8 cellular contexts compared by ENCODE assay signal in the genomic region with DNA sequence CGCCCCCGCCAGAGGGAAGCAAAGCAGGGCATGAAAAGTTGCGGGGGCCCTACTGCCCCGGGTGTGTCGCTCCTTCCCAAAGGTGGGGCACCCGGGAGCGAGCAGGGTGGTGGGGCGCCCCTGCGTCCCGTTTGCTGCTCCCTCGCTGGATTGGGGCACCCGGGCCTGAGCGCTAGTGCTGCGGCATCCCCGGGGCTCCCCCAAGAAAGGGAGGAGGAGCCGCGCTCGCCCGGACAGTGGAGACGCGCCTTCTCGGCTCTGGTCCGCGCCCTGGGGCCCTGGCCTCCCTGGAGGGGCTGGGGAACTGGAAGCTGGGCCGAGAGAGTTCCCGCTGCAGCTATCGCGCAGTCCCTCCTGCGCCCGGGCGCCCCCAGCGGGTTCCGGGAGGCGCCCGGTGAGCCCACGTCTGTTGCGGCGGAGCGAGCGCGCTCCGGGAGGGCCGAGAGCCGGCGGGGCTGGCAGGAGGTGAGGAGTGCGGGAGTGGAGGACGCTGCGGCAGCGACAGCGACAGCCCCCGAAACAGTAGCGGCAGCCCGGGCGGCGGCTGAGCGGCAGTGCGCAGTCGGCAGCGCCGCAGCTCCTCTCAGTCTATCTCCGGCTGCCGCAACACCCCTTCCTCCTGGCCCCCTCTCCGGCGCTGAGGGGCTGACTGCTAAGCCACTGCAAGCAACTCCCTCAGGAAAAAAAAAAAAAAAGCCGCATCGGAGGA. TPM values are rescaled to one million over a fixed set of nuclear protein-coding genes. Genes with fewer than 3 reads are reported as not detected.
DNase-seq lines count a peak whose midpoint lies in the region; ATAC-seq and TF ChIP-seq lines count a peak whose summit lies in the region.

No MANE protein-coding gene starts in this region.

- under 1% methylated on average over 64 of the region's 66 CpGs for WGBS in right cardiac atrium
- WGBS in prostate gland, result under 1% methylated on average over 52 of the region's 66 CpGs

- H3K36me3 ChIP-seq in MG63 (peaks cover 39% of the 10 kb centered on the region), prostate gland (no peaks in the 10 kb centered on the region)

- intact Hi-C loops in right cardiac atrium (cut with DNase I) (no loop called here), prostate gland (cut with DNase I) (no loop called here)

- peak in 1 of 4 experiments; percentile 5 for TF ChIP-seq CTCF in prostate gland (IDR thresholded peaks at IDR 0.05)

- no peaks in the 10 kb centered on the region for H3K9me3 ChIP-seq in MG63
- no peaks in the 10 kb centered on the region for H3K9me3 ChIP-seq in right cardiac atrium (ENCODE audit: control insufficient read depth, low read length)
- no peaks in the 10 kb centered on the region for H3K9me3 ChIP-seq in prostate gland

- TF ChIP-seq POLR2A in prostate gland (IDR thresholded peaks at IDR 0.05), result no peak

- ATAC-seq in right cardiac atrium (peak; percentile 82 to 90), HG03159 (IDR thresholded peaks at IDR 0.05; ENCODE audit: unreplicated experiment) (no peak)

- H3K4me1 ChIP-seq in right cardiac atrium (ENCODE audit: control insufficient read depth, insufficient read depth, low read length) (no peaks in the 10 kb centered on the region), prostate gland (replicated peaks) (no peaks in the 10 kb centered on the region)

- peak overlapping the region; percentile 70 for H3K4me3 ChIP-seq in MG63
- H3K4me3 ChIP-seq in right cardiac atrium (ENCODE audit: low read length), result peak overlapping the region; percentile 75
- peak overlapping the region; percentile 45 for H3K4me3 ChIP-seq in prostate gland

- H3K27ac ChIP-seq in right cardiac atrium (ENCODE audit: low read length) (peak overlapping the region; percentile 39), prostate gland (peak overlapping the region; percentile 50 to 71)

- H3K27me3 ChIP-seq in MG63, result no peaks in the 10 kb centered on the region
- no peaks in the 10 kb centered on the region for H3K27me3 ChIP-seq in right cardiac atrium (ENCODE audit: control insufficient read depth, insufficient read depth)
- H3K27me3 ChIP-seq in prostate gland (replicated peaks; ENCODE audit: insufficient read depth), result peaks cover 4% of the 10 kb centered on the region

- DNase-seq in NOMO-1 (lab: John Stamatoyannopoulos, UW; ENCODE audit: unreplicated experiment in 2 of 2), result peak; percentile 21 to 27
- no peak for DNase-seq in NOMO-1 treated with DMSO at 0.1 percent for 48 hours (lab: John Stamatoyannopoulos, UW; ENCODE audit: unreplicated experiment)
- peak; percentile 77 for DNase-seq in MG63
- peak; percentile 28 for DNase-seq in amniotic epithelial cell (ENCODE audit: low read depth)
- DNase-seq in right cardiac atrium, result peak; percentile 54 to 79 (median 75)
- DNase-seq in prostate gland (ENCODE audit: low spot score), result no peak
- no peak for DNase-seq in activated effector memory CD4-positive, alpha-beta T cell treated with anti-CD3 and anti-CD28 coated beads, Interleukin-2, amount 50 U/mL, for 16 hours

RNA-seq across cellular contexts. Expression of a gene that starts 0.5 kb away (rescaled TPM):
- total RNA-seq in MG63 (2014; rRNA removed; shearing (Covaris generic); ENCODE audit: low replicate concordance), result 79.2 and 110 TPM in 2 replicates
- total RNA-seq in right cardiac atrium (1 to 10 TPM; 4.9 to 6.9 (median 5.5) TPM), prostate gland (1 to 10 TPM; 4.5 to 8.4 TPM)
- polyA plus RNA-seq in right cardiac atrium, result 1.3 TPM

Comparison
In these comparisons a context has a peak if more than half of its experiments do, and no peak if none do; other contexts are left out.
1. DNase-seq: peak in NOMO-1 (2 of 2), MG63 (single experiment), amniotic epithelial cell (single experiment) and right cardiac atrium (3 of 3); none in NOMO-1 treated with DMSO at 0.1 percent for 48 hours (single experiment), prostate gland (single experiment) and activated effector memory CD4-positive, alpha-beta T cell treated with anti-CD3 and anti-CD28 coated beads, Interleukin-2, amount 50 U/mL, for 16 hours (single experiment).
2. Peak in every context shown above with its lines, with median percentiles within 50 percentile points of each other: H3K4me3 ChIP-seq.